1 cellular context compared by ENCODE assay signal in the genomic region with DNA sequence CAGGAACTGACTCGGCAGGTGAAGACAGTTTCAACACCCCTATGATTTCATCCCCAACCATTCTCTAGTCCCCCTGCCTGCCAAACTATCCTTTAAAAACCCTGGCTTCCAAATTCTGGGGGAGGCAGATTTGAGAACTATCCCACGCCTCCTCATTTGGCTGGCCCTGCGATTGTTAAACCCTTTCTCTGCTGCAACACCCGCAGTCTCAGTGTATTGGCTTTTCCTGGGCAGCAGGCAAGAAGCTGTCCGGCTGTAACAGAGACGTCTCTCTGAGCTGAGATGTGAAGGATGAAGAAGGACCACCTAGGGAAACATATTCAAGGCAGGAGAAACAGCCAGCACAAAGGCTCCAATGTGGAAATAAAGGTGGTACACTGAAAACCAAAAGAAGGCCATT.
TF ChIP-seq lines count a peak whose summit lies in the region.

No MANE protein-coding gene starts in this region.

TF ChIP-seq in HepG2, 621 proteins besides CTCF, POLR2A, EP300 and RAD21:
- TF ChIP-seq MED1 (CRISPR knock-in tag; IDR thresholded peaks at IDR 0.05) (no peak), ZBTB8A (CRISPR knock-in tag; IDR thresholded peaks at IDR 0.05; ENCODE audit: borderline replicate concordance, low read depth) (no peak), ZNF589 (CRISPR knock-in tag; conservative IDR thresholded peaks at IDR 0.05) (no peak), ZNF530 (CRISPR knock-in tag; IDR thresholded peaks at IDR 0.05; ENCODE audit: low read depth) (no peak), ZNF776 (CRISPR knock-in tag; IDR thresholded peaks at IDR 0.05) (no peak), ZNF317 (CRISPR knock-in tag; IDR thresholded peaks at IDR 0.05) (no peak), ATRX (CRISPR knock-in tag; IDR thresholded peaks at IDR 0.05; ENCODE audit: borderline replicate concordance) (no peak), KDM5A (IDR thresholded peaks at IDR 0.05; ENCODE audit: borderline replicate concordance, low read length) (peak; percentile 28; the same call in 1 of the 2 replicates), YEATS4 (CRISPR knock-in tag; IDR thresholded peaks at IDR 0.05; ENCODE audit: borderline replicate concordance) (no peak), POLR2G (IDR thresholded peaks at IDR 0.05; ENCODE audit: low read depth, low read length) (0 out of 2 replicates have a peak, but pooled peaks have one; percentile 5), ZNF496 (CRISPR knock-in tag; IDR thresholded peaks at IDR 0.05; ENCODE audit: insufficient replicate concordance) (no peak)
- TF ChIP-seq, protein P1, sequence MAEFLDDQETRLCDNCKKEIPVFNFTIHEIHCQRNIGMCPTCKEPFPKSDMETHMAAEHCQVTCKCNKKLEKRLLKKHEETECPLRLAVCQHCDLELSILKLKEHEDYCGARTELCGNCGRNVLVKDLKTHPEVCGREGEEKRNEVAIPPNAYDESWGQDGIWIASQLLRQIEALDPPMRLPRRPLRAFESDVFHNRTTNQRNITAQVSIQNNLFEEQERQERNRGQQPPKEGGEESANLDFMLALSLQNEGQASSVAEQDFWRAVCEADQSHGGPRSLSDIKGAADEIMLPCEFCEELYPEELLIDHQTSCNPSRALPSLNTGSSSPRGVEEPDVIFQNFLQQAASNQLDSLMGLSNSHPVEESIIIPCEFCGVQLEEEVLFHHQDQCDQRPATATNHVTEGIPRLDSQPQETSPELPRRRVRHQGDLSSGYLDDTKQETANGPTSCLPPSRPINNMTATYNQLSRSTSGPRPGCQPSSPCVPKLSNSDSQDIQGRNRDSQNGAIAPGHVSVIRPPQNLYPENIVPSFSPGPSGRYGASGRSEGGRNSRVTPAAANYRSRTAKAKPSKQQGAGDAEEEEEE (CRISPR knock-in tag; IDR thresholded peaks at IDR 0.05; ENCODE audit: borderline replicate concordance), result no peak
- TF ChIP-seq, protein P2, sequence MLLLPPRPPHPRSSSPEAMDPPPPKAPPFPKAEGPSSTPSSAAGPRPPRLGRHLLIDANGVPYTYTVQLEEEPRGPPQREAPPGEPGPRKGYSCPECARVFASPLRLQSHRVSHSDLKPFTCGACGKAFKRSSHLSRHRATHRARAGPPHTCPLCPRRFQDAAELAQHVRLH (CRISPR knock-in tag; IDR thresholded peaks at IDR 0.05; ENCODE audit: borderline replicate concordance, low read depth), result no peak
- TF ChIP-seq, protein P3, sequence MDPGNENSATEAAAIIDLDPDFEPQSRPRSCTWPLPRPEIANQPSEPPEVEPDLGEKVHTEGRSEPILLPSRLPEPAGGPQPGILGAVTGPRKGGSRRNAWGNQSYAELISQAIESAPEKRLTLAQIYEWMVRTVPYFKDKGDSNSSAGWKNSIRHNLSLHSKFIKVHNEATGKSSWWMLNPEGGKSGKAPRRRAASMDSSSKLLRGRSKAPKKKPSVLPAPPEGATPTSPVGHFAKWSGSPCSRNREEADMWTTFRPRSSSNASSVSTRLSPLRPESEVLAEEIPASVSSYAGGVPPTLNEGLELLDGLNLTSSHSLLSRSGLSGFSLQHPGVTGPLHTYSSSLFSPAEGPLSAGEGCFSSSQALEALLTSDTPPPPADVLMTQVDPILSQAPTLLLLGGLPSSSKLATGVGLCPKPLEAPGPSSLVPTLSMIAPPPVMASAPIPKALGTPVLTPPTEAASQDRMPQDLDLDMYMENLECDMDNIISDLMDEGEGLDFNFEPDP (CRISPR knock-in tag; conservative IDR thresholded peaks at IDR 0.05), result no peak
- TF ChIP-seq, protein P4, sequence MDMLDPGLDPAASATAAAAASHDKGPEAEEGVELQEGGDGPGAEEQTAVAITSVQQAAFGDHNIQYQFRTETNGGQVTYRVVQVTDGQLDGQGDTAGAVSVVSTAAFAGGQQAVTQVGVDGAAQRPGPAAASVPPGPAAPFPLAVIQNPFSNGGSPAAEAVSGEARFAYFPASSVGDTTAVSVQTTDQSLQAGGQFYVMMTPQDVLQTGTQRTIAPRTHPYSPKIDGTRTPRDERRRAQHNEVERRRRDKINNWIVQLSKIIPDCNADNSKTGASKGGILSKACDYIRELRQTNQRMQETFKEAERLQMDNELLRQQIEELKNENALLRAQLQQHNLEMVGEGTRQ (IDR thresholded peaks at IDR 0.05; ENCODE audit: low read depth, low read length), result no peak
- TF ChIP-seq, protein P4 (CRISPR knock-in tag; IDR thresholded peaks at IDR 0.05; ENCODE audit: borderline replicate concordance), result no peak
- TF ChIP-seq, protein P5, sequence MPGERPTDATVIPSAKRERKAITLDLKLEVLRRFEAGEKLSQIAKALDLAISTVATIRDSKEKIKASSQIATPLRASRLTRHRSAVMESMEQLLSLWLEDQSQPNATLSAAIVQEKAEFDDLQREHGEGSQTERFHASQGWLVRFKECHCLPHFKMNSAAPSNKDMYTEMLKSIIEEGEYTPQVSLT (CRISPR knock-in tag; IDR thresholded peaks at IDR 0.05; ENCODE audit: borderline replicate concordance, low read depth), result no peak
